In genomic region chr22:45503816-45504702, GRCh38 we compare ENCODE assay signal across 8 cellular contexts. TPM values are rescaled to one million over a fixed set of nuclear protein-coding genes. Genes with fewer than 3 reads are reported as not detected.
DNase-seq lines count a peak whose midpoint lies in the region; ATAC-seq and TF ChIP-seq lines count a peak whose summit lies in the region.

No MANE protein-coding gene starts in this region.

- peak overlapping the region; percentile 95 for H3K4me3 ChIP-seq in fibroblast of mammary gland (ENCODE audit: control insufficient read depth, low read depth, low read length)

- peaks cover 22% of the 10 kb centered on the region for H3K4me1 Mint-ChIP-seq in progenitor cell of endocrine pancreas (ENCODE audit: low read depth)

- no peak for TF ChIP-seq CTCF in RWPE1 (conservative IDR thresholded peaks at IDR 0.05; ENCODE audit: low read depth)
- TF ChIP-seq CTCF in fibroblast of mammary gland (conservative IDR thresholded peaks at IDR 0.05; ENCODE audit: control insufficient read depth, insufficient read depth, low read depth, low read length) = no peak
- TF ChIP-seq CTCF in progenitor cell of endocrine pancreas (IDR thresholded peaks at IDR 0.05; ENCODE audit: unreplicated experiment) = no peak
- no peak for TF ChIP-seq CTCF in omental fat pad (IDR thresholded peaks at IDR 0.05)

- CTCF ChIA-PET in RWPE1 (lab: Yijun Ruan, JAX) = interaction anchor here (0.9 kb wide), 1 partner anchor 50 kb away, joined by 3 read pairs; no protein-coding TSS in a partner anchor

- peak overlapping the region; percentile 96 for H3K27ac Mint-ChIP-seq in progenitor cell of endocrine pancreas

- peak; percentile 86 for DNase-seq in ELF-1 (ENCODE audit: low read depth, low spot score)
- DNase-seq in RWPE1 (ENCODE audit: low spot score) = no peak
- peak; percentile 69 for DNase-seq in fibroblast of mammary gland (ENCODE audit: low read depth)
- DNase-seq in progenitor cell of endocrine pancreas (ENCODE audit: low spot score, unreplicated experiment) = no peak
- DNase-seq in omental fat pad (ENCODE audit: low spot score) = no peak
- no peak for DNase-seq in SHP77 treated with DMSO at 0.1 percent for 48 hours (lab: John Stamatoyannopoulos, UW)
- no peak for DNase-seq in Ammon's horn (ENCODE audit: low spot score)

- POLR2A ChIA-PET in RWPE1 (lab: Yijun Ruan, JAX; ENCODE audit: low non-redundant PET) = no interaction called here

- peak overlapping the region; percentile 83 for H3K4me3 Mint-ChIP-seq in progenitor cell of endocrine pancreas (ENCODE audit: low read depth)

- peaks cover 2% of the 10 kb centered on the region for H3K27me3 Mint-ChIP-seq in progenitor cell of endocrine pancreas

- ATAC-seq in omental fat pad (ENCODE audit: low FRiP score) = no peak
- no peak for ATAC-seq in GM21390 (IDR thresholded peaks at IDR 0.05; ENCODE audit: unreplicated experiment)

- H3K27ac ChIP-seq in RWPE1 = peak overlapping the region; percentile 72

- H3K9me3 Mint-ChIP-seq in progenitor cell of endocrine pancreas (ENCODE audit: low read depth) = no peaks in the 10 kb centered on the region

- H3K36me3 Mint-ChIP-seq in progenitor cell of endocrine pancreas (ENCODE audit: insufficient read depth) = peaks cover 6% of the 10 kb centered on the region

RNA-seq across cellular contexts. Expression of gene FBLN1, which starts 1.4 kb away (rescaled TPM):
- total RNA-seq in progenitor cell of endocrine pancreas (257 and 258 TPM in 2 replicates), omental fat pad (100 to 1,000 TPM; 131 to 349 (median 293) TPM)

Comparison
In these comparisons a context has a peak if more than half of its experiments do, and no peak if none do; other contexts are left out.
1. DNase-seq: peak in ELF-1 (single experiment) and fibroblast of mammary gland (single experiment); none in RWPE1 (single experiment), progenitor cell of endocrine pancreas (single experiment), omental fat pad (single experiment), SHP77 treated with DMSO at 0.1 percent for 48 hours (single experiment) and Ammon's horn (single experiment).